Comparison of ENCODE assay signal across 34 cellular contexts in the genomic region with DNA sequence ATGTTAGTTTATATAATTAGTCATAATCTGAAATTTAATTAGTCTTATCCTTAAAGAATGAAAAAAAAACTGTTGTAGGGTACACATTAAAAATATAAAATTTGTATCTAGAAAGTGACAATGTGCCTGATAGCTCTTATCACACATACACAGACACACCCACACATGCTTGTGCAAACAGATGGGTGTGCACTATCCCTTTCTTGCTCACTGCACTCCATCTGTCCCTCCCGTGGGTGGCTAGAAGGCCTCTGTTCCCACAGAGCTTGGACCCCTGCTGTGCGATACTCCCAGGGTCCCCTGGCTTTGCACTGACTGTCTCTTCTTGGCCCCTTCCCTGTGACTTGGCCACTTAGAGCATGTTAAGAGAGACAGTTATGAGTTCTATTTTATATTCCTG.
"Had no signal": no experiment of that assay in that cellular context is flagged by ENCODE, and none has a peak within 500 bp of the region (broad histone marks: within the 10 kb centered on the region; RNA-seq: fewer than 3 reads in every experiment).

No MANE protein-coding gene starts in this region.

- H3K27me3 Mint-ChIP-seq: activated naive CD8-positive, alpha-beta T cell treated with anti-CD3 and anti-CD28 coated beads for 36 hours had no signal

- H3K36me3 Mint-ChIP-seq: activated CD4-positive, alpha-beta memory T cell treated with anti-CD3 and anti-CD28 coated beads for 36 hours; activated naive CD4-positive, alpha-beta T cell treated with anti-CD3 and anti-CD28 coated beads, Interleukin-2, amount 50 U/mL, for 72 hours had no signal

- H3K9me3 ChIP-seq: adrenal gland, body of pancreas, breast epithelium had no signal

- H3K4me3 ChIP-seq: adrenal gland, body of pancreas, breast epithelium had no signal

- H3K4me1 Mint-ChIP-seq: activated B cell treated with CpG ODN at 0.5 μM for 24 hours; activated CD4-positive, alpha-beta T cell treated with anti-CD3 and anti-CD28 coated beads, Interleukin-2, amount 10 ng/mL, durations not matched to agents 24 days and 14 days; activated T-helper 17 cell treated with anti-CD3 and anti-CD28 coated beads, Interleukin-2, amount 50 U/mL, for 72 hours had no signal

- DNase-seq: activated B cell treated with CpG ODN at 0.5 μM for 24 hours; activated CD4-positive, alpha-beta memory T cell treated with anti-CD3 and anti-CD28 coated beads for 36 hours; activated CD4-positive, alpha-beta T cell treated with anti-CD3 and anti-CD28 coated beads for 4 hours; activated CD4-positive, alpha-beta T cell treated with anti-CD3 and anti-CD28 coated beads, Interleukin-2, amount 10 ng/mL, durations not matched to agents 24 days and 14 days; activated CD4-positive, alpha-beta T cell treated with anti-CD3 and anti-CD28 coated beads, Interleukin-2, amount 50 U/mL, for 1 hour; activated CD4-positive, alpha-beta T cell treated with anti-CD3 and anti-CD28 coated beads, Interleukin-2, amount 50 U/mL, for 4 hours; activated CD4-positive, CD25-positive, alpha-beta regulatory T cell treated with anti-CD3 and anti-CD28 coated beads, Interleukin-2, amount 50 U/mL, for 72 hours; activated CD8-positive, alpha-beta memory T cell treated with anti-CD3 and anti-CD28 coated beads, Interleukin-2, amount 50 U/mL, for 4 hours; activated CD8-positive, alpha-beta T cell treated with anti-CD3 and anti-CD28 coated beads for 36 hours; activated effector memory CD4-positive, alpha-beta T cell treated with anti-CD3 and anti-CD28 coated beads, Interleukin-2, amount 50 U/mL, for 16 hours; activated gamma-delta T cell treated with Interleukin-2 at 50 U/mL for 16 hours; activated naive CD4-positive, alpha-beta T cell; activated naive CD4-positive, alpha-beta T cell treated with anti-CD3 and anti-CD28 coated beads for 36 hours; activated naive CD4-positive, alpha-beta T cell treated with anti-CD3 and anti-CD28 coated beads, Interleukin-2, amount 50 U/mL, for 16 hours; activated naive CD8-positive, alpha-beta T cell treated with anti-CD3 and anti-CD28 coated beads for 36 hours; activated T-cell treated with anti-CD3 and anti-CD28 coated beads for 4 hours; activated T-cell treated with anti-CD3 and anti-CD28 coated beads, Interleukin-2, amount 50 U/mL, for 1 hour; activated T-cell treated with anti-CD3 and anti-CD28 coated beads, Interleukin-2, amount 50 U/mL, for 4 hours; activated T-cell treated with anti-CD3 and anti-CD28 coated beads, Interleukin-2, amount 50 U/mL, for 72 hours; adrenal gland; amniotic stem cell; body of pancreas; brain microvascular endothelial cell; central memory CD4-positive, alpha-beta T cell; T-helper 1 cell; T-helper 2 cell; T-helper 9 cell had no signal

- H3K27ac Mint-ChIP-seq: activated B cell treated with CpG ODN at 0.5 μM for 24 hours; activated CD4-positive, alpha-beta memory T cell treated with anti-CD3 and anti-CD28 coated beads for 36 hours; activated CD4-positive, alpha-beta T cell treated with anti-CD3 and anti-CD28 coated beads, Interleukin-2, amount 10 ng/mL, durations not matched to agents 24 days and 14 days; activated CD8-positive, alpha-beta T cell treated with anti-CD3 and anti-CD28 coated beads for 36 hours; activated naive CD4-positive, alpha-beta T cell treated with anti-CD3 and anti-CD28 coated beads for 36 hours; activated naive CD4-positive, alpha-beta T cell treated with anti-CD3 and anti-CD28 coated beads, Interleukin-2, amount 50 U/mL, for 72 hours; activated naive CD8-positive, alpha-beta T cell treated with anti-CD3 and anti-CD28 coated beads for 36 hours; activated T-cell treated with anti-CD3 and anti-CD28 coated beads, Interleukin-2, amount 50 U/mL, for 72 hours; activated T-helper 1 cell treated with anti-CD3 and anti-CD28 coated beads, Interleukin-12 subunit alpha, Interleukin-12 subunit beta, Interleukin-2, Interleukin-4 antibody, amounts not matched to agents 30 ng/mL and 10 ng/mL and 1 ng/mL, durations not matched to agents 14 hours and 24 hours and 36 hours; activated T-helper 17 cell treated with anti-CD3 and anti-CD28 coated beads, Interleukin-2, amount 50 U/mL, for 72 hours; T-helper 1 cell treated with Interleukin-12 subunit alpha and Interleukin-12 subunit beta and Interleukin-4 antibody, amounts not matched to agents 30 μg/mL and 1 μg/mL, for 36 hours; T-helper 2 cell treated with Interferon-gamma antibody and Interleukin-4, amounts not matched to agents 5 μg/mL and 100 μg/mL, for 36 hours had no signal

- H3K36me3 ChIP-seq: adrenal gland, brain microvascular endothelial cell, breast epithelium had no signal

- H3K9me3 Mint-ChIP-seq: activated B cell treated with CpG ODN at 0.5 μM for 24 hours; activated CD4-positive, alpha-beta memory T cell treated with anti-CD3 and anti-CD28 coated beads for 36 hours; activated CD4-positive, alpha-beta T cell treated with anti-CD3 and anti-CD28 coated beads, Interleukin-2, amount 10 ng/mL, durations not matched to agents 24 days and 14 days; activated CD8-positive, alpha-beta T cell treated with anti-CD3 and anti-CD28 coated beads for 36 hours; activated naive CD4-positive, alpha-beta T cell treated with anti-CD3 and anti-CD28 coated beads for 36 hours; activated naive CD4-positive, alpha-beta T cell treated with anti-CD3 and anti-CD28 coated beads, Interleukin-2, amount 50 U/mL, for 72 hours; activated T-helper 1 cell treated with anti-CD3 and anti-CD28 coated beads, Interleukin-12 subunit alpha, Interleukin-12 subunit beta, Interleukin-2, Interleukin-4 antibody, amounts not matched to agents 30 ng/mL and 10 ng/mL and 1 ng/mL, durations not matched to agents 14 hours and 24 hours and 36 hours; activated T-helper 17 cell treated with anti-CD3 and anti-CD28 coated beads, Interleukin-2, amount 50 U/mL, for 72 hours; T-helper 1 cell treated with Interleukin-12 subunit alpha and Interleukin-12 subunit beta and Interleukin-4 antibody, amounts not matched to agents 30 μg/mL and 1 μg/mL, for 36 hours; T-helper 2 cell treated with Interferon-gamma antibody and Interleukin-4, amounts not matched to agents 5 μg/mL and 100 μg/mL, for 36 hours had no signal

- H3K4me3 Mint-ChIP-seq: activated B cell treated with CpG ODN at 0.5 μM for 24 hours; activated CD4-positive, alpha-beta memory T cell treated with anti-CD3 and anti-CD28 coated beads for 36 hours; activated CD4-positive, alpha-beta T cell treated with anti-CD3 and anti-CD28 coated beads, Interleukin-2, amount 10 ng/mL, durations not matched to agents 24 days and 14 days; activated CD8-positive, alpha-beta T cell treated with anti-CD3 and anti-CD28 coated beads for 36 hours; activated naive CD4-positive, alpha-beta T cell treated with anti-CD3 and anti-CD28 coated beads for 36 hours; activated naive CD8-positive, alpha-beta T cell treated with anti-CD3 and anti-CD28 coated beads for 36 hours; activated T-cell treated with anti-CD3 and anti-CD28 coated beads, Interleukin-2, amount 50 U/mL, for 4 hours; activated T-cell treated with anti-CD3 and anti-CD28 coated beads, Interleukin-2, amount 50 U/mL, for 72 hours; activated T-helper 1 cell treated with anti-CD3 and anti-CD28 coated beads, Interleukin-12 subunit alpha, Interleukin-12 subunit beta, Interleukin-2, Interleukin-4 antibody, amounts not matched to agents 30 ng/mL and 10 ng/mL and 1 ng/mL, durations not matched to agents 14 hours and 24 hours and 36 hours; activated T-helper 17 cell treated with anti-CD3 and anti-CD28 coated beads, Interleukin-2, amount 50 U/mL, for 72 hours; T-helper 1 cell treated with Interleukin-12 subunit alpha and Interleukin-12 subunit beta and Interleukin-4 antibody, amounts not matched to agents 30 μg/mL and 1 μg/mL, for 36 hours; T-helper 2 cell treated with Interferon-gamma antibody and Interleukin-4, amounts not matched to agents 5 μg/mL and 100 μg/mL, for 36 hours had no signal

- H3K27ac ChIP-seq: adrenal gland, body of pancreas, brain microvascular endothelial cell, breast epithelium, VCaP had no signal

- H3K4me1 ChIP-seq: adrenal gland, body of pancreas, breast epithelium had no signal

- ATAC-seq: activated CD8-positive, alpha-beta T cell treated with anti-CD3 and anti-CD28 coated beads for 36 hours; activated naive CD4-positive, alpha-beta T cell treated with anti-CD3 and anti-CD28 coated beads, Interleukin-2, amount 50 U/mL, for 72 hours; activated T-cell treated with anti-CD3 and anti-CD28 coated beads, Interleukin-2, amount 50 U/mL, for 4 hours; activated T-cell treated with anti-CD3 and anti-CD28 coated beads, Interleukin-2, amount 50 U/mL, for 72 hours; activated T-helper 17 cell treated with anti-CD3 and anti-CD28 coated beads, Interleukin-2, amount 50 U/mL, for 72 hours; body of pancreas had no signal
